Comparison of ENCODE assay signal across 1 cellular context in the genomic region with DNA sequence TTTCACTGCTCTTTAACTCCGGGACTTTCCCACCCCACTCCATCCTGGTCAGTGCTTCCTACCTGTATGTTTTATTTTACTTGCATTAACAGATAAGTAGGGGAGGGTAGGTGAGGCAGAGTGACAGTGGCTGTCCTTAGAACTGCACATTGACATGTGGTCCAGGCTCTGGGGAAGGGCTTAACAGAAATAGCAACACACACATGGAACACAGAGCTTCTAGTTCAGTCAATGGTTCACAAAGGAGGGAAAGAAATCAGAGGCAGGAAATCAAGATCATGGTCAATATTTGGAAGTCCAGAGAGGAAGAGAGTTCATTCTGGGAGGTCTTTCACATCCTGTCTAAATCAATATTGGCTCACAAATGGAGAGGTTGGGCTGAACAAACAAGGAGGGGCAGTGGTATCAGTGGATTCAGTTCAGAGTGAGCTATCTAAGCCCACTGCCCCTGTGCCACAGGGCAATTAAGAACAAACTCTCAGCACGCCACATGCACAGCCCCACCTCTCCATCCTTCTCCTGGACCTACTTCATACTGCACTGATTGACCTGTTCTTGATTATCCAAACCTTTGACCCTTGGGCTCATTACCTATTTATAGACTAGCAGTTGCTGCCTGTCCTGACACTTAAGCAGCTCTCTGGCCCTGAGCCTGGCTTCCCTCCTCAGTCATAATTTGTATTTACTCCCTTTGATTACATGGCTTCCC.
A peak's percentile ranks its signal among the peaks of the same experiment; 100 is the strongest.
TF ChIP-seq lines count a peak whose summit lies in the region.

No MANE protein-coding gene starts in this region.

TF ChIP-seq in HepG2, 621 proteins besides CTCF, POLR2A, EP300 and RAD21 (continued from another document and continues in another):
- TF ChIP-seq ZNF205 (CRISPR knock-in tag; IDR thresholded peaks at IDR 0.05) (peak; percentile 90), ZNF761 (CRISPR knock-in tag; conservative IDR thresholded peaks at IDR 0.05) (peak; percentile 92), GZF1 (CRISPR knock-in tag; IDR thresholded peaks at IDR 0.05) (peak; percentile 19; the same call in 1 of the 2 replicates), ZNF569 (CRISPR knock-in tag; IDR thresholded peaks at IDR 0.05; ENCODE audit: borderline replicate concordance) (no peak; the same call in 1 of the 2 replicates), HIVEP1 (CRISPR knock-in tag; IDR thresholded peaks at IDR 0.05) (no peak), ZNF839 (CRISPR knock-in tag; IDR thresholded peaks at IDR 0.05; ENCODE audit: borderline replicate concordance) (no peak), GLMP (CRISPR knock-in tag; IDR thresholded peaks at IDR 0.05; ENCODE audit: borderline replicate concordance) (no peak), SMAD3 (CRISPR knock-in tag; IDR thresholded peaks at IDR 0.05) (peak; percentile 56; the same call in 1 of the 2 replicates), ZNF24 (IDR thresholded peaks at IDR 0.05) (no peak), MTF2 (CRISPR knock-in tag; IDR thresholded peaks at IDR 0.05; ENCODE audit: borderline replicate concordance) (no peak), MXD1 (CRISPR knock-in tag; IDR thresholded peaks at IDR 0.05) (0 out of 2 replicates have a peak, but pooled peaks have one; percentile 35), RNF219 (CRISPR knock-in tag; IDR thresholded peaks at IDR 0.05) (no peak), HOXD1 (CRISPR knock-in tag; IDR thresholded peaks at IDR 0.05) (peak; percentile 85), HNF4A (CRISPR knock-in tag; IDR thresholded peaks at IDR 0.05) (peak; percentile 96), EEA1 (CRISPR knock-in tag; IDR thresholded peaks at IDR 0.05; ENCODE audit: borderline replicate concordance) (no peak), TEAD3 (CRISPR knock-in tag; optimal IDR thresholded peaks at IDR 0.05; ENCODE audit: borderline replicate concordance) (peak; percentile 76), ZNF710 (CRISPR knock-in tag; IDR thresholded peaks at IDR 0.05; ENCODE audit: borderline replicate concordance) (peak; percentile 99), HINFP (CRISPR knock-in tag; IDR thresholded peaks at IDR 0.05; ENCODE audit: low read depth) (peak; percentile 67; the same call in 1 of the 2 replicates), ZBTB37 (CRISPR knock-in tag; IDR thresholded peaks at IDR 0.05) (no peak), ZSCAN29 (CRISPR knock-in tag; conservative IDR thresholded peaks at IDR 0.05) (peak; percentile 87; the same call in 1 of the 2 replicates), THRA (CRISPR knock-in tag; IDR thresholded peaks at IDR 0.05; ENCODE audit: borderline replicate concordance) (peak; percentile 89), SUZ12 (IDR thresholded peaks at IDR 0.05; ENCODE audit: low read depth, low read length) (no peak), ZNF460 (CRISPR knock-in tag; IDR thresholded peaks at IDR 0.05; ENCODE audit: borderline replicate concordance) (no peak; the same call in 1 of the 2 replicates), ZNF235 (CRISPR knock-in tag; IDR thresholded peaks at IDR 0.05; ENCODE audit: borderline replicate concordance) (no peak), TARDBP (CRISPR knock-in tag; IDR thresholded peaks at IDR 0.05) (peak; percentile 97), ATRX (CRISPR knock-in tag; IDR thresholded peaks at IDR 0.05; ENCODE audit: borderline replicate concordance) (no peak), ZNF143 (CRISPR knock-in tag; IDR thresholded peaks at IDR 0.05) (no peak), ZBTB46 (CRISPR knock-in tag; IDR thresholded peaks at IDR 0.05; ENCODE audit: borderline replicate concordance) (no peak)
- TF ChIP-seq, protein P1, sequence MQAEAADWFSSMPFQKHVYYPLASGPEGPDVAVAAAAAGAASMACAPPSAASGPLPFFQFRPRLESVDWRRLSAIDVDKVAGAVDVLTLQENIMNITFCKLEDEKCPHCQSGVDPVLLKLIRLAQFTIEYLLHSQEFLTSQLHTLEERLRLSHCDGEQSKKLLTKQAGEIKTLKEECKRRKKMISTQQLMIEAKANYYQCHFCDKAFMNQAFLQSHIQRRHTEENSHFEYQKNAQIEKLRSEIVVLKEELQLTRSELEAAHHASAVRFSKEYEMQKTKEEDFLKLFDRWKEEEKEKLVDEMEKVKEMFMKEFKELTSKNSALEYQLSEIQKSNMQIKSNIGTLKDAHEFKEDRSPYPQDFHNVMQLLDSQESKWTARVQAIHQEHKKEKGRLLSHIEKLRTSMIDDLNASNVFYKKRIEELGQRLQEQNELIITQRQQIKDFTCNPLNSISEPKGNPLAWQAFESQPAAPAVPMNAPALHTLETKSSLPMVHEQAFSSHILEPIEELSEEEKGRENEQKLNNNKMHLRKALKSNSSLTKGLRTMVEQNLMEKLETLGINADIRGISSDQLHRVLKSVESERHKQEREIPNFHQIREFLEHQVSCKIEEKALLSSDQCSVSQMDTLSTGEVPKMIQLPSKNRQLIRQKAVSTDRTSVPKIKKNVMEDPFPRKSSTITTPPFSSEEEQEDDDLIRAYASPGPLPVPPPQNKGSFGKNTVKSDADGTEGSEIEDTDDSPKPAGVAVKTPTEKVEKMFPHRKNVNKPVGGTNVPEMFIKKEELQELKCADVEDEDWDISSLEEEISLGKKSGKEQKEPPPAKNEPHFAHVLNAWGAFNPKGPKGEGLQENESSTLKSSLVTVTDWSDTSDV (CRISPR knock-in tag; IDR thresholded peaks at IDR 0.05) = no peak
- TF ChIP-seq, protein P2, sequence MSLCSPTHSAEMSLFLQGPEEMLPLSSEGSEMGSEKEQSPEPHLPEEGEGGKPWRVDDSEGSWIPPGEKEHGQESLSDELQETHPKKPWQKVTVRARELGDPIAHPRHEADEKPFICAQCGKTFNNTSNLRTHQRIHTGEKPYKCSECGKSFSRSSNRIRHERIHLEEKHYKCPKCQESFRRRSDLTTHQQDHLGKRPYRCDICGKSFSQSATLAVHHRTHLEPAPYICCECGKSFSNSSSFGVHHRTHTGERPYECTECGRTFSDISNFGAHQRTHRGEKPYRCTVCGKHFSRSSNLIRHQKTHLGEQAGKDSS (CRISPR knock-in tag; IDR thresholded peaks at IDR 0.05; ENCODE audit: borderline replicate concordance, low read depth) = peak; percentile 50; the same call in 1 of the 2 replicates
- TF ChIP-seq, protein P3, sequence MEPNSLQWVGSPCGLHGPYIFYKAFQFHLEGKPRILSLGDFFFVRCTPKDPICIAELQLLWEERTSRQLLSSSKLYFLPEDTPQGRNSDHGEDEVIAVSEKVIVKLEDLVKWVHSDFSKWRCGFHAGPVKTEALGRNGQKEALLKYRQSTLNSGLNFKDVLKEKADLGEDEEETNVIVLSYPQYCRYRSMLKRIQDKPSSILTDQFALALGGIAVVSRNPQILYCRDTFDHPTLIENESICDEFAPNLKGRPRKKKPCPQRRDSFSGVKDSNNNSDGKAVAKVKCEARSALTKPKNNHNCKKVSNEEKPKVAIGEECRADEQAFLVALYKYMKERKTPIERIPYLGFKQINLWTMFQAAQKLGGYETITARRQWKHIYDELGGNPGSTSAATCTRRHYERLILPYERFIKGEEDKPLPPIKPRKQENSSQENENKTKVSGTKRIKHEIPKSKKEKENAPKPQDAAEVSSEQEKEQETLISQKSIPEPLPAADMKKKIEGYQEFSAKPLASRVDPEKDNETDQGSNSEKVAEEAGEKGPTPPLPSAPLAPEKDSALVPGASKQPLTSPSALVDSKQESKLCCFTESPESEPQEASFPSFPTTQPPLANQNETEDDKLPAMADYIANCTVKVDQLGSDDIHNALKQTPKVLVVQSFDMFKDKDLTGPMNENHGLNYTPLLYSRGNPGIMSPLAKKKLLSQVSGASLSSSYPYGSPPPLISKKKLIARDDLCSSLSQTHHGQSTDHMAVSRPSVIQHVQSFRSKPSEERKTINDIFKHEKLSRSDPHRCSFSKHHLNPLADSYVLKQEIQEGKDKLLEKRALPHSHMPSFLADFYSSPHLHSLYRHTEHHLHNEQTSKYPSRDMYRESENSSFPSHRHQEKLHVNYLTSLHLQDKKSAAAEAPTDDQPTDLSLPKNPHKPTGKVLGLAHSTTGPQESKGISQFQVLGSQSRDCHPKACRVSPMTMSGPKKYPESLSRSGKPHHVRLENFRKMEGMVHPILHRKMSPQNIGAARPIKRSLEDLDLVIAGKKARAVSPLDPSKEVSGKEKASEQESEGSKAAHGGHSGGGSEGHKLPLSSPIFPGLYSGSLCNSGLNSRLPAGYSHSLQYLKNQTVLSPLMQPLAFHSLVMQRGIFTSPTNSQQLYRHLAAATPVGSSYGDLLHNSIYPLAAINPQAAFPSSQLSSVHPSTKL (CRISPR knock-in tag; IDR thresholded peaks at IDR 0.05) = peak; percentile 99
- TF ChIP-seq, protein P4, sequence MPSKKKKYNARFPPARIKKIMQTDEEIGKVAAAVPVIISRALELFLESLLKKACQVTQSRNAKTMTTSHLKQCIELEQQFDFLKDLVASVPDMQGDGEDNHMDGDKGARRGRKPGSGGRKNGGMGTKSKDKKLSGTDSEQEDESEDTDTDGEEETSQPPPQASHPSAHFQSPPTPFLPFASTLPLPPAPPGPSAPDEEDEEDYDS (CRISPR knock-in tag; IDR thresholded peaks at IDR 0.05) = no peak
